Comparison of ENCODE assay signal across 1 cellular context in the genomic region with DNA sequence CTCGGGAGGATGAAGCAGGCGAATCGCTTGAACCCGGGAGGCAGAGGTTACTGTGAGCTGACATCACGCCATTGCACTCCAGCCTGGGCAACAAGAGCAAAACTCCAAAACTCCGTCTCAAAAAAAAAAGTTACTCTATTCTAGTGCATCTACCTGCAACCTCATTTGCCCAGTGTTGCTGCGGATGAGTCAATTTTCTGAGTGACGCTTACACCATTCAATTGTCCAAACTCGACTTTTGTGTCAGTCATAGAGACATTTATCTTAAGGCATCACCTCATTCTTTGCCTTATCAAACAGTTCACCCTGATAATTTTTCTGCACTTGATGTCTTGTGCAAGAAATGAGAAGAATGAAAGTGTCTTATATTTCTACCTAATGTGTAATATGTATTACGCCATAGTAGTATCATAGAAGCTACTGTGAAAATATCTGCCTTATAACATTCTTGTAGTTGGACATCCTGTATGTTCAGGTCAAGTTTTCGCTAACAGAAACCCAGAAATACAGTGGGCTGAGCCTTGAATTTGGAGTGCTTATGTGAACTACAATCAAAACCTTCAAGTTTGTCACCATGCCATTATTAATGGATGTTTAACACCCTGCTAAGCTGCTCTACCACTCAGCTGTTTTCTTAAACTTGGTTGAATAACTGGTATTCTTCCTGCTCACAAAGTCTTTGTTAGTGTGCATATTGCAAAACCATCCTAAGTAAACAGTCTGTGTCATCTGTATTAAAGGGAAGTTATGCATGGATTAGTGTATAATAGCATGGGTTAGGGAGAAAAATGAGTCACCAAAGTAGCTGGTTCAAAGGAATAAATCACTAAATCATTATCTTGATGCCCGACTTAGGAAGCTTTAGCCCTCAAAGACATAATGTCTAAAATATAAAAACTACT.
TF ChIP-seq lines count a peak whose summit lies in the region.

No MANE protein-coding gene starts in this region.

TF ChIP-seq in HepG2, 621 proteins besides CTCF, POLR2A, EP300 and RAD21 (continued from another document):
- TF ChIP-seq, protein P1, sequence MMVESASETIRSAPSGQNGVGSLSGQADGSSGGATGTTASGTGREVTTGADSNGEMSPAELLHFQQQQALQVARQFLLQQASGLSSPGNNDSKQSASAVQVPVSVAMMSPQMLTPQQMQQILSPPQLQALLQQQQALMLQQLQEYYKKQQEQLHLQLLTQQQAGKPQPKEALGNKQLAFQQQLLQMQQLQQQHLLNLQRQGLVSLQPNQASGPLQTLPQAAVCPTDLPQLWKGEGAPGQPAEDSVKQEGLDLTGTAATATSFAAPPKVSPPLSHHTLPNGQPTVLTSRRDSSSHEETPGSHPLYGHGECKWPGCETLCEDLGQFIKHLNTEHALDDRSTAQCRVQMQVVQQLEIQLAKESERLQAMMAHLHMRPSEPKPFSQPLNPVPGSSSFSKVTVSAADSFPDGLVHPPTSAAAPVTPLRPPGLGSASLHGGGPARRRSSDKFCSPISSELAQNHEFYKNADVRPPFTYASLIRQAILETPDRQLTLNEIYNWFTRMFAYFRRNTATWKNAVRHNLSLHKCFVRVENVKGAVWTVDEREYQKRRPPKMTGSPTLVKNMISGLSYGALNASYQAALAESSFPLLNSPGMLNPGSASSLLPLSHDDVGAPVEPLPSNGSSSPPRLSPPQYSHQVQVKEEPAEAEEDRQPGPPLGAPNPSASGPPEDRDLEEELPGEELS (CRISPR knock-in tag; IDR thresholded peaks at IDR 0.05): no peak
- TF ChIP-seq HES4 (CRISPR knock-in tag; IDR thresholded peaks at IDR 0.05; ENCODE audit: borderline replicate concordance): no peak
